In genomic region chr4:169660929-169661328, GRCh38 we compare ENCODE assay signal across 8 cellular contexts. TPM values are rescaled to one million over a fixed set of nuclear protein-coding genes. Genes with fewer than 3 reads are reported as not detected.
DNase-seq lines count a peak whose midpoint lies in the region; ATAC-seq, FAIRE-seq and TF ChIP-seq lines count a peak whose summit lies in the region.

No MANE protein-coding gene starts in this region.

- no peak for TF ChIP-seq POLR2A in breast epithelium (IDR thresholded peaks at IDR 0.05)

- peak overlapping the region; percentile 78 to 79 for H3K9ac ChIP-seq in mucosa of rectum (ENCODE audit: low read depth in 1 of 2, low read length in 2 of 2)

- H3K4me1 ChIP-seq in ACC112 (ENCODE audit: control insufficient read depth, insufficient read depth, low read length, unreplicated experiment), result peaks cover 37% of the 10 kb centered on the region
- H3K4me1 ChIP-seq in breast epithelium, result peaks cover 0 to 5% of the 10 kb centered on the region in 2 donors
- peaks cover 18 to 52% of the 10 kb centered on the region in 2 donors for H3K4me1 ChIP-seq in mucosa of rectum (ENCODE audit: control insufficient read depth in 2 of 2, insufficient read depth in 2 of 2, low read length in 2 of 2)

- H3K4me3 ChIP-seq in ACC112 (ENCODE audit: low read depth, low read length) (peak overlapping the region; percentile 81), HL-60 (replicated peaks; ENCODE audit: insufficient read depth, low read length) (no peak overlapping the region), breast epithelium (peak overlapping the region in 2 of 3 donors; percentile 51 to 63), mucosa of rectum (ENCODE audit: low read length in 2 of 2) (peak overlapping the region; percentile 81 to 87)

- H3K9me3 ChIP-seq in breast epithelium (no peaks in the 10 kb centered on the region), mucosa of rectum (ENCODE audit: control insufficient read depth in 2 of 2, low read length in 2 of 2) (no peaks in the 10 kb centered on the region)

- no peak for FAIRE-seq in HTR-8/SVneo (lab: Jason Lieb, UNC)

- H3K36me3 ChIP-seq in ACC112 (ENCODE audit: insufficient read depth, low read length), result no peaks in the 10 kb centered on the region
- H3K36me3 ChIP-seq in breast epithelium, result no peaks in the 10 kb centered on the region
- H3K36me3 ChIP-seq in mucosa of rectum (ENCODE audit: control insufficient read depth in 2 of 2, insufficient read depth in 2 of 2, low read length in 2 of 2), result no peaks in the 10 kb centered on the region

- no peak for ATAC-seq in HG03039 (IDR thresholded peaks at IDR 0.05; ENCODE audit: unreplicated experiment)
- ATAC-seq in HG02884 (IDR thresholded peaks at IDR 0.05; ENCODE audit: unreplicated experiment), result no peak

- TF ChIP-seq CTCF in HL-60 (IDR thresholded peaks at IDR 0.05; ENCODE audit: insufficient read depth, low read length), result no peak
- no peak for TF ChIP-seq CTCF in breast epithelium (IDR thresholded peaks at IDR 0.05)

- H3K27me3 ChIP-seq in ACC112 (ENCODE audit: insufficient read depth, low read length), result no peaks in the 10 kb centered on the region
- no peaks in the 10 kb centered on the region for H3K27me3 ChIP-seq in HL-60 (ENCODE audit: insufficient read depth, poor library complexity, severe bottlenecking)
- no peaks in the 10 kb centered on the region for H3K27me3 ChIP-seq in breast epithelium
- H3K27me3 ChIP-seq in mucosa of rectum (ENCODE audit: control insufficient read depth in 2 of 2, insufficient read depth in 2 of 2, low read length in 2 of 2), result no peaks in the 10 kb centered on the region

- intact Hi-C loops in breast epithelium (cut with DNase I; ENCODE audit: low total_unique reads), result no loop called here

- peaks cover 34% of the 10 kb centered on the region for H3K79me2 ChIP-seq in ACC112 (ENCODE audit: control insufficient read depth, insufficient read depth, low read length, unreplicated experiment)

- DNase-seq in HL-60 (ENCODE audit: low read depth in 1 of 2, low spot score in 1 of 2), result no peak
- DNase-seq in breast epithelium (ENCODE audit: low spot score in 2 of 2), result no peak
- DNase-seq in HTR-8/SVneo (ENCODE audit: insufficient read length, low spot score), result no peak
- DNase-seq in activated naive CD4-positive, alpha-beta T cell treated with Interleukin-2 at 50 U/mL for 16 hours, result no peak

- peak overlapping the region; percentile 98 for H3K27ac ChIP-seq in ACC112 (ENCODE audit: low read depth, low read length)
- H3K27ac ChIP-seq in HL-60 (replicated peaks), result peak overlapping the region; percentile 69
- H3K27ac ChIP-seq in breast epithelium, result peak overlapping the region; percentile 90 to 92
- peak overlapping the region; percentile 89 to 91 for H3K27ac ChIP-seq in mucosa of rectum (ENCODE audit: low read depth in 2 of 2, low read length in 2 of 2)

- H2AFZ ChIP-seq in ACC112 (ENCODE audit: low read length, unreplicated experiment), result no peak overlapping the region

RNA-seq across cellular contexts. Expression of gene CLCN3, which starts 40.6 kb away (rescaled TPM):
- 10 to 100 TPM; 26.4 to 65.7 (median 32.8) TPM for total RNA-seq in breast epithelium

RNA-seq across cellular contexts. Expression of gene NEK1, which starts 48.5 kb away (rescaled TPM):
- total RNA-seq in breast epithelium, result 10 to 100 TPM; 14.4 to 18.1 (median 14.7) TPM
